Comparison of ENCODE assay signal across 1 cellular context in the genomic region with DNA sequence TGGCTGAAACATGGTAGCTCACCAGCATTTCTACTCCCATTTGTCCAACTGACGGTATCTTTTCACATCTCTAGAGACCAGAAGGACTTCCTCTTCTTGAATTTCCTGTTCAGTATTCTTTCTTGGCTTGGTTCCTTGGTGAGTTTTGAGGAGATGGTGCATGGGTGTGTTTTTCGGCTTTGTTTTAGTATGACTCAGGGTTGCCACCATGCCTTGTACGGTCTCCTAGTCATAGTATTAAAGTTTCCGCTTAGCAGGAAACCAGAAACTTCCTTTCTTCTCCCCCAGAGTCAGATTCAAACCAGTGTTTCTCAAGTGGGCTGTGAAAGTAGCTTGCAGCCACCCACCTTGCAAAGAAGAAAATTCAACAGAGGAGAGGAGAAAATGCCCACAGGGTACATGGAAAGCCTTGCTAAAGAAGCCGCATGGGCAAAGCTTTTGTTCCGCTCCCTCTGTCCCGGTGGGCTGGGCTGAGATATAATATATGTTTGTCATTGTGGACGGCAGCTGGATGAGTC.
TF ChIP-seq lines count a peak whose summit lies in the region.

No MANE protein-coding gene starts in this region.

TF ChIP-seq in K562, 482 proteins besides CTCF, POLR2A, EP300 and RAD21 (continued from another document):
- no peak for TF ChIP-seq ETV1 (tag; conservative IDR thresholded peaks at IDR 0.05; ENCODE audit: low read depth)
- TF ChIP-seq, protein P1, sequence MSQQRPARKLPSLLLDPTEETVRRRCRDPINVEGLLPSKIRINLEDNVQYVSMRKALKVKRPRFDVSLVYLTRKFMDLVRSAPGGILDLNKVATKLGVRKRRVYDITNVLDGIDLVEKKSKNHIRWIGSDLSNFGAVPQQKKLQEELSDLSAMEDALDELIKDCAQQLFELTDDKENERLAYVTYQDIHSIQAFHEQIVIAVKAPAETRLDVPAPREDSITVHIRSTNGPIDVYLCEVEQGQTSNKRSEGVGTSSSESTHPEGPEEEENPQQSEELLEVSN (IDR thresholded peaks at IDR 0.05; ENCODE audit: borderline replicate concordance in 1 of 2, extremely low read depth in 1 of 2, insufficient read depth in 1 of 2, insufficient read length in 1 of 2, low read depth in 1 of 2, low read length in 1 of 2, poor library complexity in 1 of 2, severe bottlenecking in 1 of 2) = no peak
- TF ChIP-seq GABPB2 (CRISPR knock-in tag; conservative IDR thresholded peaks at IDR 0.05) = no peak
- no peak for TF ChIP-seq XRCC5 (IDR thresholded peaks at IDR 0.05; ENCODE audit: low read depth, low read length)
- no peak for TF ChIP-seq MECOM (CRISPR knock-in tag; IDR thresholded peaks at IDR 0.05)
- TF ChIP-seq JUND (IDR thresholded peaks at IDR 0.05; ENCODE audit: borderline replicate concordance, low read depth, low read length) = 0 out of 2 replicates have a peak, but pooled peaks have one; percentile 34
- no peak; the same call in 2 of the 3 replicates for TF ChIP-seq JUND (tag; IDR thresholded peaks at IDR 0.05; ENCODE audit: borderline replicate concordance, low read depth, low read length)
- TF ChIP-seq SMARCE1 (IDR thresholded peaks at IDR 0.05) = no peak
- no peak for TF ChIP-seq ZNF316 (IDR thresholded peaks at IDR 0.05)
- TF ChIP-seq ZNF57 (CRISPR knock-in tag; IDR thresholded peaks at IDR 0.05) = no peak
- TF ChIP-seq ZNF263 (CRISPR knock-in tag; IDR thresholded peaks at IDR 0.05; ENCODE audit: borderline replicate concordance) = no peak
- no peak for TF ChIP-seq MIER1 (IDR thresholded peaks at IDR 0.05; ENCODE audit: low read depth)
- TF ChIP-seq CCAR2 (IDR thresholded peaks at IDR 0.05; ENCODE audit: low read depth, low read length) = no peak
- 0 out of 2 replicates have a peak, but pooled peaks have one; percentile 37 for TF ChIP-seq GABPA (tag; conservative IDR thresholded peaks at IDR 0.05; ENCODE audit: low read depth)
- peak; percentile 30 for TF ChIP-seq MEIS2 (IDR thresholded peaks at IDR 0.05; ENCODE audit: partially characterized antibody)
- TF ChIP-seq ZNF282 (CRISPR knock-in tag; IDR thresholded peaks at IDR 0.05) = no peak
- no peak for TF ChIP-seq ZNF444 (CRISPR knock-in tag; IDR thresholded peaks at IDR 0.05)
- TF ChIP-seq, protein P2, sequence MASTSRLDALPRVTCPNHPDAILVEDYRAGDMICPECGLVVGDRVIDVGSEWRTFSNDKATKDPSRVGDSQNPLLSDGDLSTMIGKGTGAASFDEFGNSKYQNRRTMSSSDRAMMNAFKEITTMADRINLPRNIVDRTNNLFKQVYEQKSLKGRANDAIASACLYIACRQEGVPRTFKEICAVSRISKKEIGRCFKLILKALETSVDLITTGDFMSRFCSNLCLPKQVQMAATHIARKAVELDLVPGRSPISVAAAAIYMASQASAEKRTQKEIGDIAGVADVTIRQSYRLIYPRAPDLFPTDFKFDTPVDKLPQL (IDR thresholded peaks at IDR 0.05; ENCODE audit: extremely low read depth, insufficient read length) = no peak
- no peak for TF ChIP-seq L3MBTL2 (IDR thresholded peaks at IDR 0.05)
- TF ChIP-seq, protein P3, sequence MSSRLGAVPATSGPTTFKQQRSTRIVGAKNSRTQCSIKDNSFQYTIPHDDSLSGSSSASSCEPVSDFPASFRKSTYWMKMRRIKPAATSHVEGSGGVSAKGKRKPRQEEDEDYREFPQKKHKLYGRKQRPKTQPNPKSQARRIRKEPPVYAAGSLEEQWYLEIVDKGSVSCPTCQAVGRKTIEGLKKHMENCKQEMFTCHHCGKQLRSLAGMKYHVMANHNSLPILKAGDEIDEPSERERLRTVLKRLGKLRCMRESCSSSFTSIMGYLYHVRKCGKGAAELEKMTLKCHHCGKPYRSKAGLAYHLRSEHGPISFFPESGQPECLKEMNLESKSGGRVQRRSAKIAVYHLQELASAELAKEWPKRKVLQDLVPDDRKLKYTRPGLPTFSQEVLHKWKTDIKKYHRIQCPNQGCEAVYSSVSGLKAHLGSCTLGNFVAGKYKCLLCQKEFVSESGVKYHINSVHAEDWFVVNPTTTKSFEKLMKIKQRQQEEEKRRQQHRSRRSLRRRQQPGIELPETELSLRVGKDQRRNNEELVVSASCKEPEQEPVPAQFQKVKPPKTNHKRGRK (tag; IDR thresholded peaks at IDR 0.05) = no peak
- TF ChIP-seq HNRNPH1 (optimal IDR thresholded peaks at IDR 0.05; ENCODE audit: low read depth, low read length) = no peak
- TF ChIP-seq PTRF (tag; IDR thresholded peaks at IDR 0.05) = no peak
- TF ChIP-seq SOX6 (IDR thresholded peaks at IDR 0.05) = peak; percentile 20; the same call in 1 of the 2 replicates
- no peak for TF ChIP-seq EP400 (IDR thresholded peaks at IDR 0.05)
- no peak for TF ChIP-seq ESRRB (CRISPR knock-in tag; IDR thresholded peaks at IDR 0.05; ENCODE audit: borderline replicate concordance)
TF ChIP-seq in K562: peak in this region for 11.
